In genomic region chr1:21514245-21514644, GRCh38 we compare ENCODE assay signal across 17 cellular contexts. TPM values are rescaled to one million over a fixed set of nuclear protein-coding genes. Genes with fewer than 3 reads are reported as not detected.
DNase-seq lines count a peak whose midpoint lies in the region; ATAC-seq, FAIRE-seq and TF ChIP-seq lines count a peak whose summit lies in the region.
"Had no signal": no experiment of that assay in that cellular context is flagged by ENCODE, and none has a peak within 500 bp of the region (broad histone marks: within the 10 kb centered on the region; RNA-seq: fewer than 3 reads in every experiment).

No MANE protein-coding gene starts in this region.

- POLR2A ChIA-PET in activated CD4-positive, alpha-beta memory T cell treated with anti-CD3 and anti-CD28 coated beads, Interleukin-2, amount 10 ng/mL, durations not matched to agents 7 days and 5 days (lab: Charles Lee): no interaction called here

- intact Hi-C loops in breast epithelium (cut with DNase I; ENCODE audit: low total_unique reads): loop anchor here (10.0 kb wide), 1 partner anchor 61 kb away; no protein-coding TSS in a partner anchor

- no peak overlapping the region for H3K4me3 Mint-ChIP-seq in activated CD4-positive, alpha-beta memory T cell treated with anti-CD3 and anti-CD28 coated beads, Interleukin-2, amount 10 ng/mL, durations not matched to agents 7 days and 5 days
- H3K4me3 Mint-ChIP-seq in chondrocyte (ENCODE audit: unreplicated experiment): no peak overlapping the region
- H3K4me3 Mint-ChIP-seq: CD14-positive monocyte had no signal

- peaks cover 29% of the 10 kb centered on the region for H3K27me3 Mint-ChIP-seq in activated CD4-positive, alpha-beta memory T cell treated with anti-CD3 and anti-CD28 coated beads, Interleukin-2, amount 10 ng/mL, durations not matched to agents 7 days and 5 days
- no peaks in the 10 kb centered on the region for H3K27me3 Mint-ChIP-seq in chondrocyte (ENCODE audit: low read depth)

- no peaks in the 10 kb centered on the region for H3K9me3 Mint-ChIP-seq in activated CD4-positive, alpha-beta memory T cell treated with anti-CD3 and anti-CD28 coated beads, Interleukin-2, amount 10 ng/mL, durations not matched to agents 7 days and 5 days
- H3K9me3 Mint-ChIP-seq in chondrocyte (ENCODE audit: low read depth): no peaks in the 10 kb centered on the region

- peak; percentile 63 for DNase-seq in GM12891 (ENCODE audit: insufficient read length, low spot score)
- DNase-seq in activated CD4-positive, alpha-beta memory T cell treated with anti-CD3 and anti-CD28 coated beads, Interleukin-2, amount 10 ng/mL, durations not matched to agents 7 days and 5 days: no peak
- no peak for DNase-seq in chondrocyte (ENCODE audit: low spot score)
- no peak for DNase-seq in breast epithelium (ENCODE audit: low spot score in 2 of 2)
- DNase-seq in iPS-NIHi7 (ENCODE audit: extremely low spot score): no peak
- DNase-seq: activated naive CD4-positive, alpha-beta T cell treated with Interleukin-2 at 50 U/mL for 16 hours; erythroblast; KG1; midbrain; NCI-H1694 treated with DMSO at 0.1 percent for 48 hours; stimulated activated CD4-positive, alpha-beta T cell treated with anti-CD3 and anti-CD28 coated beads, Interleukin-4, amount 100 ng/mL, for 24 hours had no signal

- H3K4me3 ChIP-seq in breast epithelium: no peak overlapping the region
- H3K4me3 ChIP-seq: cardiac muscle cell, prostate gland had no signal

- no peaks in the 10 kb centered on the region for H3K9me3 ChIP-seq in breast epithelium
- H3K9me3 ChIP-seq: prostate gland had no signal

- TF ChIP-seq CTCF in chondrocyte (IDR thresholded peaks at IDR 0.05): no peak
- TF ChIP-seq CTCF in breast epithelium (IDR thresholded peaks at IDR 0.05): no peak

- H3K4me1 Mint-ChIP-seq in activated CD4-positive, alpha-beta memory T cell treated with anti-CD3 and anti-CD28 coated beads, Interleukin-2, amount 10 ng/mL, durations not matched to agents 7 days and 5 days: no peaks in the 10 kb centered on the region
- H3K4me1 Mint-ChIP-seq in chondrocyte (ENCODE audit: low read depth): peaks cover 28% of the 10 kb centered on the region
- H3K4me1 Mint-ChIP-seq: CD14-positive monocyte had no signal

- H3K36me3 ChIP-seq in breast epithelium: no peaks in the 10 kb centered on the region
- H3K36me3 ChIP-seq: cardiac muscle cell, prostate gland had no signal

- H3K36me3 Mint-ChIP-seq in activated CD4-positive, alpha-beta memory T cell treated with anti-CD3 and anti-CD28 coated beads, Interleukin-2, amount 10 ng/mL, durations not matched to agents 7 days and 5 days (ENCODE audit: low read depth): no peaks in the 10 kb centered on the region
- no peaks in the 10 kb centered on the region for H3K36me3 Mint-ChIP-seq in chondrocyte (ENCODE audit: low read depth)
- H3K36me3 Mint-ChIP-seq: CD14-positive monocyte had no signal

- H3K27ac Mint-ChIP-seq in activated CD4-positive, alpha-beta memory T cell treated with anti-CD3 and anti-CD28 coated beads, Interleukin-2, amount 10 ng/mL, durations not matched to agents 7 days and 5 days: no peak overlapping the region
- H3K27ac Mint-ChIP-seq in chondrocyte (ENCODE audit: unreplicated experiment): no peak overlapping the region

- peak; percentile 95 for FAIRE-seq in GM12891 (lab: Jason Lieb, UNC)

- TF ChIP-seq POLR2A in GM12891 (IDR thresholded peaks at IDR 0.05; ENCODE audit: low read depth, low read length) (no peak), breast epithelium (IDR thresholded peaks at IDR 0.05) (no peak)

- no peaks in the 10 kb centered on the region for H3K27me3 ChIP-seq in breast epithelium

- CTCF ChIA-PET in activated CD4-positive, alpha-beta memory T cell treated with anti-CD3 and anti-CD28 coated beads, Interleukin-2, amount 10 ng/mL, durations not matched to agents 7 days and 5 days (lab: Charles Lee): no interaction called here

- peaks cover 8 to 17% of the 10 kb centered on the region in 2 donors for H3K4me1 ChIP-seq in breast epithelium
- H3K4me1 ChIP-seq: prostate gland had no signal

- ATAC-seq in GM19467 (IDR thresholded peaks at IDR 0.05; ENCODE audit: unreplicated experiment) (peak; percentile 60), HG03378 (IDR thresholded peaks at IDR 0.05; ENCODE audit: unreplicated experiment) (peak; percentile 59), esophagus mucosa (peak; percentile 10)

- no peak overlapping the region for H3K27ac ChIP-seq in breast epithelium
- H3K27ac ChIP-seq: cardiac muscle cell, prostate gland had no signal

TF ChIP-seq in GM12891, 5 proteins besides CTCF, POLR2A, EP300 and RAD21:
- TF ChIP-seq PAX5 (IDR thresholded peaks at IDR 0.05; ENCODE audit: insufficient read depth, low read length, severe bottlenecking): peak; percentile 83
- TF ChIP-seq TAF1 (IDR thresholded peaks at IDR 0.05; ENCODE audit: low read depth, low read length): no peak
TF ChIP-seq in GM12891: peak in this region for 1.

RNA-seq across cellular contexts. Expression of gene ALPL, which starts 5.0 kb away (rescaled TPM):
- polyA plus RNA-seq in GM12891 (2012; ENCODE audit: low read depth, missing spikeins): not detected
- 3.6 TPM for total RNA-seq in esophagus mucosa
- total RNA-seq in activated CD4-positive, alpha-beta memory T cell treated with anti-CD3 and anti-CD28 coated beads, Interleukin-2, amount 10 ng/mL, durations not matched to agents 7 days and 5 days: not detected
- 17.6 to 37.0 TPM (median 19.2 TPM) in 3 replicates for total RNA-seq in chondrocyte
- 10 to 100 TPM in 2 of 3 donors, 1 to 10 TPM in 1; 2.9 to 98.0 (median 17.4) TPM for total RNA-seq in breast epithelium
- polyA plus RNA-seq: CD14-positive monocyte had no signal

Comparison
In these comparisons a context has a peak if more than half of its experiments do, and no peak if none do; other contexts are left out.
1. ATAC-seq: peak in every context shown above with its lines; median percentile 60 in GM19467; 59 in HG03378; 10 in esophagus mucosa.